ENCODE assay signal across 10 cellular contexts in genomic region chr1:163168053-163168452, GRCh38. TPM values are rescaled to one million over a fixed set of nuclear protein-coding genes. Genes with fewer than 3 reads are reported as not detected.
DNase-seq lines count a peak whose midpoint lies in the region; ATAC-seq and TF ChIP-seq lines count a peak whose summit lies in the region.
"Had no signal": no experiment of that assay in that cellular context is flagged by ENCODE, and none has a peak within 500 bp of the region (broad histone marks: within the 10 kb centered on the region; RNA-seq: fewer than 3 reads in every experiment).

No MANE protein-coding gene starts in this region.

- peaks cover 6 to 17% of the 10 kb centered on the region in 2 donors for H3K27me3 Mint-ChIP-seq in effector memory CD8-positive, alpha-beta T cell

- peak overlapping the region; percentile 89 for H3K27ac ChIP-seq in mesenchymal stem cell (ENCODE audit: low read length, poor library complexity, severe bottlenecking)
- H3K27ac ChIP-seq in spleen, result peak overlapping the region in 2 of 8 donors; percentile 25 to 50

- ATAC-seq in HG03521 (IDR thresholded peaks at IDR 0.05; ENCODE audit: unreplicated experiment), result no peak
- ATAC-seq in effector memory CD8-positive, alpha-beta T cell (replicated peaks), result no peak
- ATAC-seq: K562 had no signal

- H3K4me3 Mint-ChIP-seq in effector memory CD8-positive, alpha-beta T cell, result no peak overlapping the region

- H4K91ac ChIP-seq in mesenchymal stem cell (ENCODE audit: low read length), result no peak overlapping the region

- peaks cover 5% of the 10 kb centered on the region for H3K79me1 ChIP-seq in mesenchymal stem cell (replicated peaks; ENCODE audit: low read length, poor library complexity, severe bottlenecking)

- H2BK5ac ChIP-seq in mesenchymal stem cell (ENCODE audit: low read depth, low read length, poor library complexity, severe bottlenecking), result no peak overlapping the region

- H3K9me3 Mint-ChIP-seq in effector memory CD8-positive, alpha-beta T cell, result no peaks in the 10 kb centered on the region

- H3K36me3 ChIP-seq in MG63, result no peaks in the 10 kb centered on the region
- no peaks in the 10 kb centered on the region for H3K36me3 ChIP-seq in mesenchymal stem cell (ENCODE audit: control insufficient read depth in 1 of 2, insufficient read depth in 2 of 2, low read depth in 1 of 2, low read length in 2 of 2)
- H3K36me3 ChIP-seq in spleen, result no peaks in the 10 kb centered on the region

- H3K14ac ChIP-seq in mesenchymal stem cell (ENCODE audit: low read length in 2 of 2), result no peak overlapping the region

- no peak overlapping the region for H4K8ac ChIP-seq in mesenchymal stem cell (ENCODE audit: low read length)

- TF ChIP-seq POLR2A in spleen (IDR thresholded peaks at IDR 0.05), result no peak

- peak; percentile 96 for DNase-seq in AG04449 (ENCODE audit: low read depth, low spot score)
- DNase-seq in MG63, result peak; percentile 63
- peak; percentile 89 for DNase-seq in dedifferentiated amniotic fluid mesenchymal stem cell (ENCODE audit: extremely low spot score)
- peak; percentile 97 for DNase-seq in mesenchymal stem cell
- DNase-seq in spleen, result no peak
- no peak for DNase-seq in activated CD4-positive, alpha-beta T cell treated with anti-CD3 and anti-CD28 coated beads, Interleukin-2, amount 50 U/mL, for 4 hours
- no peak for DNase-seq in effector memory CD8-positive, alpha-beta T cell
- DNase-seq: Caco-2 had no signal

- POLR2A ChIA-PET in AG04449 (lab: Yijun Ruan, JAX), result interaction anchor here (0.7 to 1.5 kb wide), 3 partner anchors 77 to 99 kb away, joined by 3 to 5 read pairs (median 4); partner anchors contain the start of gene RGS4

- no peak overlapping the region for H3K23ac ChIP-seq in mesenchymal stem cell (ENCODE audit: low read length in 2 of 2)

- H3K4me1 ChIP-seq in mesenchymal stem cell (ENCODE audit: control insufficient read depth, insufficient read depth, low read depth, low read length), result peaks cover 11% of the 10 kb centered on the region
- H3K4me1 ChIP-seq in spleen, result peaks cover 0 to 16% (median 0%) of the 10 kb centered on the region in 6 donors
- H3K4me1 ChIP-seq: Caco-2 had no signal

- no peaks in the 10 kb centered on the region for H3K36me3 Mint-ChIP-seq in effector memory CD8-positive, alpha-beta T cell (ENCODE audit: insufficient read depth)

- H2BK120ac ChIP-seq in mesenchymal stem cell (ENCODE audit: low read depth, low read length), result no peak overlapping the region

- H3K9me3 ChIP-seq in MG63, result no peaks in the 10 kb centered on the region
- H3K9me3 ChIP-seq in mesenchymal stem cell (ENCODE audit: control insufficient read depth, low read length), result no peaks in the 10 kb centered on the region
- H3K9me3 ChIP-seq in spleen, result no peaks in the 10 kb centered on the region
- H3K9me3 ChIP-seq: Caco-2 had no signal

- 0% methylated on average over 1 of the region's 1 CpG for WGBS in mesenchymal stem cell
- 38 to 70% (median 65%) methylated on average over 1 of the region's 1 CpG for WGBS in spleen, 5 donors

- H3K4me1 Mint-ChIP-seq in effector memory CD8-positive, alpha-beta T cell (ENCODE audit: low read depth in 2 of 2), result no peaks in the 10 kb centered on the region

- H3K4me3 ChIP-seq in AG04449 (ENCODE audit: low read depth, low read length) (no peak overlapping the region), MG63 (no peak overlapping the region), mesenchymal stem cell (ENCODE audit: insufficient read depth in 1 of 2, low read depth in 1 of 2, low read length in 2 of 2) (no peak overlapping the region), spleen (no peak overlapping the region)
- H3K4me3 ChIP-seq: K562 had no signal

- peak overlapping the region; percentile 62 for H3K9ac ChIP-seq in mesenchymal stem cell (ENCODE audit: low read length)

- no peak overlapping the region for H3K4me2 ChIP-seq in mesenchymal stem cell (ENCODE audit: low read length, poor library complexity, severe bottlenecking)

- no peak overlapping the region for H2AK5ac ChIP-seq in mesenchymal stem cell (ENCODE audit: low read length, severe bottlenecking)

- H3K4ac ChIP-seq in mesenchymal stem cell (ENCODE audit: low read depth in 1 of 2, low read length in 2 of 2), result no peak overlapping the region

- TF ChIP-seq CTCF in AG04449 (IDR thresholded peaks at IDR 0.05; ENCODE audit: insufficient read depth, low read length, missing control alignments) (no peak), spleen (IDR thresholded peaks at IDR 0.05 in 8 of 11, conservative IDR thresholded peaks at IDR 0.05 in 3 of 11) (no peak)

- H3K18ac ChIP-seq in mesenchymal stem cell (ENCODE audit: low read depth in 1 of 2, low read length in 2 of 2), result no peak overlapping the region

- H3K27me3 ChIP-seq in MG63, result no peaks in the 10 kb centered on the region
- H3K27me3 ChIP-seq in mesenchymal stem cell (ENCODE audit: control insufficient read depth in 1 of 2, insufficient read depth in 1 of 2, low read length in 2 of 2), result no peaks in the 10 kb centered on the region
- no peaks in the 10 kb centered on the region for H3K27me3 ChIP-seq in spleen (replicated peaks in 1 of 7)

- H2AFZ ChIP-seq in mesenchymal stem cell (ENCODE audit: low read depth, low read length), result no peak overlapping the region

- H3K27ac Mint-ChIP-seq in effector memory CD8-positive, alpha-beta T cell, result no peak overlapping the region

- no peak overlapping the region for H2BK12ac ChIP-seq in mesenchymal stem cell (ENCODE audit: low read length in 2 of 2)

- intact Hi-C loops in spleen (cut with DNase I; ENCODE audit: low total_unique reads), result no loop called here

- no peak overlapping the region for H2BK15ac ChIP-seq in mesenchymal stem cell (ENCODE audit: low read depth, poor library complexity, severe bottlenecking)

- CTCF ChIA-PET in AG04449 (lab: Yijun Ruan, JAX), result interaction anchor here (0.8 to 5.9 kb wide), 9 partner anchors 8 to 321 kb away, joined by 3 to 79 read pairs (median 6); partner anchors contain the start of gene RGS4

RNA-seq across cellular contexts. Expression of gene RGS5, which starts 34.7 kb away (rescaled TPM):
- 0.30 and 13.7 TPM in 2 replicates for total RNA-seq in MG63 (2014; rRNA removed; shearing (Covaris generic); ENCODE audit: low replicate concordance)
- polyA plus RNA-seq in mesenchymal stem cell (2013, experiment 1 of 2), result 54.5 TPM
- 51.6 TPM for polyA plus RNA-seq in mesenchymal stem cell (2013, experiment 2 of 2)
- total RNA-seq in spleen, result 100 to 1,000 TPM in 1 of 7 donors, 10 to 100 TPM in 5, 1 to 10 TPM in 1; 8.6 to 150 (median 32.4) TPM
- polyA plus RNA-seq in spleen, result 1 to 10 TPM; 3.1 to 10.0 (median 6.5) TPM

Comparison
In these comparisons a context has a peak if more than half of its experiments do, and no peak if none do; other contexts are left out.
1. DNase-seq: peak in AG04449 (single experiment), MG63 (single experiment), dedifferentiated amniotic fluid mesenchymal stem cell (single experiment) and mesenchymal stem cell (single experiment); none in spleen (single experiment), activated CD4-positive, alpha-beta T cell treated with anti-CD3 and anti-CD28 coated beads, Interleukin-2, amount 50 U/mL, for 4 hours (0 of 2) and effector memory CD8-positive, alpha-beta T cell (0 of 3).